In genomic region chr17:78115803-78116202, GRCh38 we compare ENCODE assay signal across 7 cellular contexts. TPM values are rescaled to one million over a fixed set of nuclear protein-coding genes. Genes with fewer than 3 reads are reported as not detected.
"Had no signal": no experiment of that assay in that cellular context is flagged by ENCODE, and none has a peak within 500 bp of the region (broad histone marks: within the 10 kb centered on the region; RNA-seq: fewer than 3 reads in every experiment).

No MANE protein-coding gene starts in this region.

RNA-seq across cellular contexts. Expression of gene TMC8, which starts 14.8 kb away (rescaled TPM):
- total RNA-seq: bronchial epithelial cell had no signal

RNA-seq across cellular contexts. Expression of gene C17orf99, which starts 30.4 kb away (rescaled TPM):
- total RNA-seq: activated CD4-positive, alpha-beta T cell treated with anti-CD3 and anti-CD28 coated beads, Interleukin-2, amount 10 ng/mL, durations not matched to agents 24 days and 14 days; activated CD8-positive, alpha-beta memory T cell treated with anti-CD3 and anti-CD28 coated beads for 36 hours; adrenal gland; bronchial epithelial cell; SJCRH30; T-helper 1 cell treated with Interleukin-12 subunit alpha and Interleukin-12 subunit beta and Interleukin-4 antibody, amounts not matched to agents 30 ng/mL and 1 ng/mL, for 36 hours; T-helper 2 cell treated with Interferon-gamma antibody and Interleukin-4, amounts not matched to agents 100 ng/mL and 5 ng/mL, for 36 hours had no signal
